ENCODE assay signal across 8 cellular contexts in genomic region chr12:92143280-92143679, GRCh38. TPM values are rescaled to one million over a fixed set of nuclear protein-coding genes. Genes with fewer than 3 reads are reported as not detected.
DNase-seq lines count a peak whose midpoint lies in the region; ATAC-seq and TF ChIP-seq lines count a peak whose summit lies in the region.

No MANE protein-coding gene starts in this region.

- H3K36me3 ChIP-seq in GM23338 (ENCODE audit: insufficient read depth) (peaks cover 13% of the 10 kb centered on the region; the same call in 1 of the 2 replicates), skeletal muscle satellite cell (ENCODE audit: insufficient read depth, low read length) (peaks cover 33% of the 10 kb centered on the region)

- H3K9me3 Mint-ChIP-seq in GM23338 = peaks cover 6% of the 10 kb centered on the region; the same call in 2 of the 3 replicates

- peaks cover 58% of the 10 kb centered on the region for H3K4me1 Mint-ChIP-seq in GM23338

- no peaks in the 10 kb centered on the region for H3F3A ChIP-seq in GM23338 (replicated peaks; ENCODE audit: low read depth)

- no peak overlapping the region for H3K27ac Mint-ChIP-seq in GM23338

- peaks cover 8% of the 10 kb centered on the region; the same call in 1 of the 2 replicates for H4K20me1 ChIP-seq in GM23338 (replicated peaks; ENCODE audit: insufficient read depth)

- peaks cover 38% of the 10 kb centered on the region for H3K36me3 Mint-ChIP-seq in GM23338 (ENCODE audit: low read depth)

- H2AFZ ChIP-seq in GM23338 = no peak overlapping the region

- peaks cover 16% of the 10 kb centered on the region for H3K27me3 Mint-ChIP-seq in GM23338 (ENCODE audit: insufficient read depth, low read depth, poor library complexity)

- peaks cover 72% of the 10 kb centered on the region for H3K79me2 ChIP-seq in GM23338 (replicated peaks; ENCODE audit: insufficient read depth)

- H3K27ac ChIP-seq in GM23338 (ENCODE audit: low read depth) = no peak overlapping the region
- peak overlapping the region; percentile 90 for H3K27ac ChIP-seq in VCaP
- H3K27ac ChIP-seq in foreskin keratinocyte = peak overlapping the region; percentile 77

- H3K9ac ChIP-seq in skeletal muscle satellite cell (ENCODE audit: low read depth, low read length) = peak overlapping the region; percentile 96

- peak overlapping the region; percentile 98 for H3K4me3 Mint-ChIP-seq in GM23338

- ATAC-seq in GM23338 (no peak), foreskin keratinocyte (no peak), GM18873 (IDR thresholded peaks at IDR 0.05; ENCODE audit: low FRiP score, unreplicated experiment) (no peak), GM18498 (IDR thresholded peaks at IDR 0.05; ENCODE audit: unreplicated experiment) (no peak), HG03565 (IDR thresholded peaks at IDR 0.05; ENCODE audit: unreplicated experiment) (no peak)

- H3K4me2 ChIP-seq in GM23338 = peak overlapping the region; percentile 89
- peak overlapping the region; percentile 83 for H3K4me2 ChIP-seq in skeletal muscle satellite cell (ENCODE audit: low read length)

- H3K4me3 ChIP-seq in GM23338 = peak overlapping the region; percentile 78
- peak overlapping the region; percentile 92 for H3K4me3 ChIP-seq in skeletal muscle satellite cell (ENCODE audit: low read length)

- H3K9me2 ChIP-seq in GM23338 (ENCODE audit: insufficient read depth) = no peaks in the 10 kb centered on the region

- no peaks in the 10 kb centered on the region for H3K9me3 ChIP-seq in skeletal muscle satellite cell (replicated peaks; ENCODE audit: low read length)

- no peaks in the 10 kb centered on the region for H3K27me3 ChIP-seq in GM23338 (ENCODE audit: insufficient read depth)
- no peaks in the 10 kb centered on the region for H3K27me3 ChIP-seq in foreskin keratinocyte
- no peaks in the 10 kb centered on the region for H3K27me3 ChIP-seq in skeletal muscle satellite cell (ENCODE audit: control insufficient read depth, insufficient read depth, low read length)

- H3K4me1 ChIP-seq in GM23338 (ENCODE audit: insufficient read depth) (peaks cover 51% of the 10 kb centered on the region), foreskin keratinocyte (peaks cover 44% of the 10 kb centered on the region), skeletal muscle satellite cell (ENCODE audit: control insufficient read depth, insufficient read depth, low read length) (peaks cover 30% of the 10 kb centered on the region)

- TF ChIP-seq CTCF in GM23338 (conservative IDR thresholded peaks at IDR 0.05; ENCODE audit: low read depth in 2 of 2) (no peak), VCaP (conservative IDR thresholded peaks at IDR 0.05) (no peak), foreskin keratinocyte (conservative IDR thresholded peaks at IDR 0.05) (no peak)

- DNase-seq in GM23338 (ENCODE audit: low spot score) (no peak), foreskin keratinocyte (peak in 1 of 2 donors; percentile 13)
- no peak for DNase-seq in stimulated activated CD4-positive, alpha-beta T cell treated with anti-CD3 and anti-CD28 coated beads, Interleukin-2, amount 100 ng/mL, for 48 hours

TF ChIP-seq in GM23338, 12 proteins besides CTCF, POLR2A, EP300 and RAD21 (continues in another document):
- no peak for TF ChIP-seq STAT1 (IDR thresholded peaks at IDR 0.05; ENCODE audit: unreplicated experiment)
- TF ChIP-seq REST (IDR thresholded peaks at IDR 0.05; ENCODE audit: unreplicated experiment) = no peak
- no peak for TF ChIP-seq ZNF331 (CRISPR knock-in tag; IDR thresholded peaks at IDR 0.05; ENCODE audit: low read depth)
- no peak for TF ChIP-seq ETS1 (IDR thresholded peaks at IDR 0.05)
- no peak for TF ChIP-seq EZH2phosphoT487 (IDR thresholded peaks at IDR 0.05; ENCODE audit: unreplicated experiment)

RNA-seq across cellular contexts. Expression of gene BTG1, which starts 2.4 kb away (rescaled TPM):
- 15.5 and 16.0 TPM in 2 replicates for total RNA-seq in GM23338 (2014; rRNA removed; shearing (Covaris generic))
- polyA plus RNA-seq in GM23338 (2016; fragmentation: Nextera tagmentation; extraction: Ambion mirVana) = 26.8 and 36.2 TPM in 2 replicates
- total RNA-seq in foreskin keratinocyte = 9.1 and 14.3 TPM in 2 replicates
- 15.2 and 18.4 TPM in 2 replicates for polyA plus RNA-seq in foreskin keratinocyte
- total RNA-seq in skeletal muscle satellite cell (2012; rRNA removed) = 9.8 and 10.9 TPM in 2 replicates
